11 cellular contexts compared by ENCODE assay signal in the genomic region with DNA sequence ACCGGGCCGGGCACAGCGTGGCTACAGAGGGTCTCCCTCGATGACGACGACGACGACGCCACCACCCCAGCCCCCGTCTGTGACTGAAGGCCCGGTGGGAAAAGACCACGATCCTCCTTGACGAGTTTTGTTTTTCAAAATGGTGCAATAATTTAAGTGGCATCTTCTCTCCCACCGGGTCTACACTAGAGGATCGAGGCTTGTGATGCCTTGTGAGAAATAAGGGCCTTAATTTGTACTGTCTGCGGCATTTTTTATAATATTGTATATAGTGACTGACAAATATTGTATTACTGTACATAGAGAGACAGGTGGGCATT. TPM values are rescaled to one million over a fixed set of nuclear protein-coding genes. Genes with fewer than 3 reads are reported as not detected.
DNase-seq lines count a peak whose midpoint lies in the region; ATAC-seq and TF ChIP-seq lines count a peak whose summit lies in the region.
"Had no signal": no experiment of that assay in that cellular context is flagged by ENCODE, and none has a peak within 500 bp of the region (broad histone marks: within the 10 kb centered on the region; RNA-seq: fewer than 3 reads in every experiment).

No MANE protein-coding gene starts in this region.

- H3K4me3 Mint-ChIP-seq in HFFc6, result peak overlapping the region; percentile 80
- peak overlapping the region; percentile 66 for H3K4me3 Mint-ChIP-seq in chondrocyte (ENCODE audit: unreplicated experiment)
- peak overlapping the region; percentile 93 for H3K4me3 Mint-ChIP-seq in natural killer cell

- CTCF ChIA-PET in AG04450 (lab: Charles Lee), result interaction anchor here (2.1 to 4.8 kb wide), 2 partner anchors 56 to 79 kb away, joined by 27 to 36 read pairs; no protein-coding TSS in a partner anchor

- DNase-seq in AG04450 (ENCODE audit: low read depth, low spot score) (no peak), HFFc6 (no peak), chondrocyte (ENCODE audit: low spot score) (no peak), natural killer cell (no peak), NCI-H748 treated with DMSO at 0.1 percent for 48 hours (lab: John Stamatoyannopoulos, UW) (no peak), mucosa of descending colon (no peak), NCI-H524 treated with DMSO at 0.1 percent for 48 hours (lab: John Stamatoyannopoulos, UW) (no peak), globus pallidus (ENCODE audit: low spot score) (no peak)
- DNase-seq: DMS79 treated with DMSO at 0.1 percent for 48 hours, erythroblast, NCI-H524 had no signal

- POLR2A ChIA-PET in AG04450 (lab: Yijun Ruan, JAX), result interaction anchor here (2.0 kb wide), 1 partner anchor 34 kb away, joined by 7 read pairs; no protein-coding TSS in a partner anchor

- no peak overlapping the region for H3K27ac ChIP-seq in AG04450 (ENCODE audit: low read depth, low read length)

- peak overlapping the region; percentile 66 for H3K27ac Mint-ChIP-seq in HFFc6
- peak overlapping the region; percentile 63 for H3K27ac Mint-ChIP-seq in chondrocyte (ENCODE audit: unreplicated experiment)
- peak overlapping the region; percentile 98 to 99 for H3K27ac Mint-ChIP-seq in natural killer cell

- H3K36me3 ChIP-seq in mucosa of descending colon (ENCODE audit: low read depth), result no peaks in the 10 kb centered on the region

- H3K27me3 Mint-ChIP-seq in HFFc6 (ENCODE audit: insufficient read depth) (peaks cover 57% of the 10 kb centered on the region), chondrocyte (ENCODE audit: low read depth) (no peaks in the 10 kb centered on the region), natural killer cell (ENCODE audit: low read depth in 2 of 2) (peaks cover 0 to 3% of the 10 kb centered on the region in 2 donors)

- ATAC-seq in natural killer cell, result no peak
- no peak for ATAC-seq in mucosa of descending colon

- TF ChIP-seq CTCF in AG04450 (IDR thresholded peaks at IDR 0.05; ENCODE audit: low read depth, low read length) (no peak), HFFc6 (IDR thresholded peaks at IDR 0.05) (no peak), chondrocyte (IDR thresholded peaks at IDR 0.05) (no peak), natural killer cell (IDR thresholded peaks at IDR 0.05) (no peak), mucosa of descending colon (IDR thresholded peaks at IDR 0.05) (no peak)

- intact Hi-C loops in natural killer cell (cut with micrococcal nuclease), result loop anchor here (5.0 kb wide), 2 partner anchors 110 to 250 kb away; a partner anchor contains a TSS
- intact Hi-C loops in mucosa of descending colon (cut with DNase I, micrococcal nuclease), result no loop called here

- no peaks in the 10 kb centered on the region for H3K27me3 ChIP-seq in AG04450 (ENCODE audit: control insufficient read depth, insufficient read depth, low read length)

- H3K9me3 ChIP-seq in AG04450 (ENCODE audit: control insufficient read depth, insufficient read depth, low read length) (peaks cover 4% of the 10 kb centered on the region; the same call in 1 of the 2 replicates), mucosa of descending colon (no peaks in the 10 kb centered on the region)

- peak overlapping the region; percentile 7; the same call in 1 of the 2 replicates for H3K4me3 ChIP-seq in AG04450 (ENCODE audit: low read depth, low read length)
- H3K4me3 ChIP-seq in mucosa of descending colon, result no peak overlapping the region

- H3K36me3 Mint-ChIP-seq in HFFc6 (ENCODE audit: low read depth) (peaks cover 42% of the 10 kb centered on the region), chondrocyte (ENCODE audit: low read depth) (peaks cover 27% of the 10 kb centered on the region), natural killer cell (peaks cover 23% of the 10 kb centered on the region)

- H3K4me1 ChIP-seq in mucosa of descending colon (ENCODE audit: low read depth), result peaks cover 20% of the 10 kb centered on the region

- peaks cover 56% of the 10 kb centered on the region for H3K4me1 Mint-ChIP-seq in HFFc6 (ENCODE audit: low read depth)
- H3K4me1 Mint-ChIP-seq in chondrocyte (ENCODE audit: low read depth), result peaks cover 41% of the 10 kb centered on the region
- peaks cover 34 to 57% of the 10 kb centered on the region in 2 donors for H3K4me1 Mint-ChIP-seq in natural killer cell

- peaks cover 24% of the 10 kb centered on the region for H3K9me3 Mint-ChIP-seq in HFFc6
- H3K9me3 Mint-ChIP-seq in chondrocyte (ENCODE audit: low read depth), result no peaks in the 10 kb centered on the region
- H3K9me3 Mint-ChIP-seq in natural killer cell, result no peaks in the 10 kb centered on the region

RNA-seq across cellular contexts. Expression of a gene that starts 2.5 kb away (rescaled TPM):
- 0.60 and 1.5 TPM in 2 replicates for polyA plus RNA-seq in AG04450 (2011; rRNA removed)
- polyA minus RNA-seq in AG04450 (2011; rRNA and poly(A)+ RNA removed), result 1.2 and 1.4 TPM in 2 replicates
- 10 to 100 TPM; 26.4 to 36.8 (median 32.4) TPM for total RNA-seq in HFFc6 (2021; fragmentation: NEBNext Ultra II Directional; extraction: Animal tissue kit (Norgen Biotek cat#: 25700))
- total RNA-seq in chondrocyte (44.7 to 50.9 TPM (median 49.4 TPM) in 3 replicates), natural killer cell (100 to 1,000 TPM; 246 to 645 (median 377) TPM), mucosa of descending colon (10 to 100 TPM in 2 of 3 donors, 1 to 10 TPM in 1; 8.1 to 29.5 (median 23.4) TPM)
